23 cellular contexts compared by ENCODE assay signal in the genomic region with DNA sequence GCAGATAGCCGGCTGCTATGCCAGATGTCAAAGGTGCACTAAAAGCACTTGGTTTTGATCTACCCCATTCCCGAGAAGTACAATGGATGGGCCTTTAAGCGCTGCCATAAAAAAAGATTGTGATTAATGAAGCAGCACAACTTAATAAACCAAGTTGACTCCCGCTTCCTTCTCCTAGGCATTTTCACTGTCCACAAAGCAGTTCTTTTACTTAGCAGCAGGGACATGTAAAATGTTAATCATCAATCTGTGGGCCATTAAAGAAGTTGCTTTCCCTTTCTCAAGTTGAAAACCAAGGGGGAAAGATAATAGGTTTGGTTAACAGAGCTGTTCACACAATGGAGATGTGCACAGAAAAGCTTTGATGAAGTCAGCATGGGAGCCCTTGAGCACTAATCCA.
"Had no signal": no experiment of that assay in that cellular context is flagged by ENCODE, and none has a peak within 500 bp of the region (broad histone marks: within the 10 kb centered on the region; RNA-seq: fewer than 3 reads in every experiment).

No MANE protein-coding gene starts in this region.

- H3K9me3 Mint-ChIP-seq: activated CD4-positive, alpha-beta memory T cell treated with anti-CD3 and anti-CD28 coated beads, Interleukin-2, amount 10 ng/mL, durations not matched to agents 7 days and 5 days; activated CD4-positive, alpha-beta T cell treated with anti-CD3 and anti-CD28 coated beads, Interleukin-2, amount 10 ng/mL, durations not matched to agents 24 days and 14 days; activated naive CD4-positive, alpha-beta T cell treated with anti-CD3 and anti-CD28 coated beads, Interleukin-2, amount 10 ng/mL, durations not matched to agents 7 days and 5 days; activated naive CD4-positive, alpha-beta T cell treated with anti-CD3 and anti-CD28 coated beads, Interleukin-2, amount 50 U/mL, for 72 hours; activated naive CD8-positive, alpha-beta T cell treated with anti-CD3 and anti-CD28 coated beads, Interleukin-2, amount 10 ng/mL, durations not matched to agents 7 days and 5 days; activated T-cell treated with anti-CD3 and anti-CD28 coated beads, Interleukin-2, amount 50 U/mL, for 24 hours; brain had no signal

- H3K27me3 Mint-ChIP-seq: activated CD4-positive, alpha-beta T cell treated with anti-CD3 and anti-CD28 coated beads, Interleukin-2, amount 10 ng/mL, durations not matched to agents 24 days and 14 days had no signal

- H3K4me1 Mint-ChIP-seq: activated CD4-positive, alpha-beta memory T cell treated with anti-CD3 and anti-CD28 coated beads, Interleukin-2, amount 10 ng/mL, durations not matched to agents 7 days and 5 days; activated CD4-positive, alpha-beta T cell treated with anti-CD3 and anti-CD28 coated beads for 36 hours; activated CD4-positive, alpha-beta T cell treated with anti-CD3 and anti-CD28 coated beads, Interleukin-2, amount 10 ng/mL, durations not matched to agents 24 days and 14 days; activated naive CD4-positive, alpha-beta T cell treated with anti-CD3 and anti-CD28 coated beads, Interleukin-2, amount 10 ng/mL, durations not matched to agents 7 days and 5 days; activated naive CD8-positive, alpha-beta T cell treated with anti-CD3 and anti-CD28 coated beads, Interleukin-2, amount 10 ng/mL, durations not matched to agents 7 days and 5 days; brain had no signal

- DNase-seq: activated CD4-positive, alpha-beta memory T cell treated with anti-CD3 and anti-CD28 coated beads, Interleukin-2, amount 10 ng/mL, durations not matched to agents 7 days and 5 days; activated CD4-positive, alpha-beta T cell treated with anti-CD3 and anti-CD28 coated beads for 36 hours; activated CD4-positive, alpha-beta T cell treated with anti-CD3 and anti-CD28 coated beads, Interleukin-2, amount 10 ng/mL, durations not matched to agents 24 days and 14 days; activated CD4-positive, alpha-beta T cell treated with anti-CD3 and anti-CD28 coated beads, Interleukin-2, amount 50 U/mL, for 4 hours; activated CD4-positive, CD25-positive, alpha-beta regulatory T cell; activated CD4-positive, CD25-positive, alpha-beta regulatory T cell treated with anti-CD3 and anti-CD28 coated beads, Interleukin-2, amount 50 U/mL, for 72 hours; activated CD8-positive, alpha-beta memory T cell treated with anti-CD3 and anti-CD28 coated beads, Interleukin-2, amount 50 U/mL, for 48 hours; activated gamma-delta T cell; activated naive CD4-positive, alpha-beta T cell; activated naive CD4-positive, alpha-beta T cell treated with anti-CD3 and anti-CD28 coated beads, Interleukin-2, amount 10 ng/mL, durations not matched to agents 7 days and 5 days; activated naive CD8-positive, alpha-beta T cell treated with anti-CD3 and anti-CD28 coated beads, Interleukin-2, amount 10 ng/mL, durations not matched to agents 7 days and 5 days; activated T-cell treated with anti-CD3 and anti-CD28 coated beads for 4 hours; activated T-cell treated with anti-CD3 and anti-CD28 coated beads, Interleukin-2, amount 50 U/mL, for 24 hours; activated T-cell treated with anti-CD3 and anti-CD28 coated beads, Interleukin-2, amount 50 U/mL, for 72 hours; central memory CD4-positive, alpha-beta T cell; cerebellar nuclear complex; colonic mucosa; effector CD8-positive, alpha-beta T cell; foreskin fibroblast; T-helper 2 cell had no signal

- H3K36me3 Mint-ChIP-seq: activated naive CD4-positive, alpha-beta T cell treated with anti-CD3 and anti-CD28 coated beads, Interleukin-2, amount 10 ng/mL, durations not matched to agents 7 days and 5 days; activated naive CD4-positive, alpha-beta T cell treated with anti-CD3 and anti-CD28 coated beads, Interleukin-2, amount 50 U/mL, for 72 hours; activated naive CD8-positive, alpha-beta T cell treated with anti-CD3 and anti-CD28 coated beads, Interleukin-2, amount 10 ng/mL, durations not matched to agents 7 days and 5 days; brain had no signal

- FAIRE-seq: frontal cortex had no signal

- H3K4me3 Mint-ChIP-seq: activated CD4-positive, alpha-beta memory T cell treated with anti-CD3 and anti-CD28 coated beads, Interleukin-2, amount 10 ng/mL, durations not matched to agents 7 days and 5 days; activated CD4-positive, alpha-beta T cell treated with anti-CD3 and anti-CD28 coated beads for 36 hours; activated CD4-positive, alpha-beta T cell treated with anti-CD3 and anti-CD28 coated beads, Interleukin-2, amount 10 ng/mL, durations not matched to agents 24 days and 14 days; activated naive CD4-positive, alpha-beta T cell treated with anti-CD3 and anti-CD28 coated beads, Interleukin-2, amount 10 ng/mL, durations not matched to agents 7 days and 5 days; activated naive CD8-positive, alpha-beta T cell treated with anti-CD3 and anti-CD28 coated beads, Interleukin-2, amount 10 ng/mL, durations not matched to agents 7 days and 5 days; activated T-cell treated with anti-CD3 and anti-CD28 coated beads, Interleukin-2, amount 50 U/mL, for 24 hours; activated T-cell treated with anti-CD3 and anti-CD28 coated beads, Interleukin-2, amount 50 U/mL, for 72 hours had no signal

- H3K27ac Mint-ChIP-seq: activated CD4-positive, alpha-beta memory T cell treated with anti-CD3 and anti-CD28 coated beads, Interleukin-2, amount 10 ng/mL, durations not matched to agents 7 days and 5 days; activated CD4-positive, alpha-beta T cell treated with anti-CD3 and anti-CD28 coated beads for 36 hours; activated CD4-positive, alpha-beta T cell treated with anti-CD3 and anti-CD28 coated beads, Interleukin-2, amount 10 ng/mL, durations not matched to agents 24 days and 14 days; activated naive CD4-positive, alpha-beta T cell treated with anti-CD3 and anti-CD28 coated beads, Interleukin-2, amount 10 ng/mL, durations not matched to agents 7 days and 5 days; activated naive CD4-positive, alpha-beta T cell treated with anti-CD3 and anti-CD28 coated beads, Interleukin-2, amount 50 U/mL, for 72 hours; activated naive CD8-positive, alpha-beta T cell treated with anti-CD3 and anti-CD28 coated beads, Interleukin-2, amount 10 ng/mL, durations not matched to agents 7 days and 5 days; activated T-cell treated with anti-CD3 and anti-CD28 coated beads, Interleukin-2, amount 50 U/mL, for 24 hours; activated T-cell treated with anti-CD3 and anti-CD28 coated beads, Interleukin-2, amount 50 U/mL, for 72 hours had no signal
